Comparison of ENCODE assay signal across 27 cellular contexts in genomic region chrX:17829526-17829925, GRCh38. TPM values are rescaled to one million over a fixed set of nuclear protein-coding genes. Genes with fewer than 3 reads are reported as not detected.
DNase-seq lines count a peak whose midpoint lies in the region; ATAC-seq and TF ChIP-seq lines count a peak whose summit lies in the region.
"Had no signal": no experiment of that assay in that cellular context is flagged by ENCODE, and none has a peak within 500 bp of the region (broad histone marks: within the 10 kb centered on the region; RNA-seq: fewer than 3 reads in every experiment).

No MANE protein-coding gene starts in this region.

- ATAC-seq in HG03378 (IDR thresholded peaks at IDR 0.05; ENCODE audit: unreplicated experiment) = no peak
- ATAC-seq: HCT116, HepG2 had no signal

- H3K79me2 ChIP-seq in PC-9 (ENCODE audit: low read depth) = no peaks in the 10 kb centered on the region

- CTCF ChIA-PET in PC-9 (lab: Charles Lee) = no interaction called here

- H3K9me2 ChIP-seq in PC-9 (ENCODE audit: insufficient read depth) = no peaks in the 10 kb centered on the region

- TF ChIP-seq CTCF in adrenal gland (IDR thresholded peaks at IDR 0.05) (no peak), PC-9 (conservative IDR thresholded peaks at IDR 0.05) (no peak), lower leg skin (IDR thresholded peaks at IDR 0.05) (no peak), right atrium auricular region (IDR thresholded peaks at IDR 0.05) (no peak)

- no peaks in the 10 kb centered on the region for H3K36me3 ChIP-seq in adrenal gland (replicated peaks in 1 of 2)
- no peaks in the 10 kb centered on the region for H3K36me3 ChIP-seq in muscle layer of duodenum (ENCODE audit: control insufficient read depth in 1 of 2, insufficient read depth in 2 of 2, low read length in 2 of 2)
- H3K36me3 ChIP-seq in PC-9 (ENCODE audit: low read depth) = no peaks in the 10 kb centered on the region
- no peaks in the 10 kb centered on the region for H3K36me3 ChIP-seq in right atrium auricular region
- H3K36me3 ChIP-seq: BLaER1, Peyer's patch had no signal

- no peaks in the 10 kb centered on the region for H3F3A ChIP-seq in PC-9 (ENCODE audit: insufficient read depth, low read depth)

- H2AFZ ChIP-seq in PC-9 = no peak overlapping the region

- whole genome bisulfite sequencing in adrenal gland, 4 donors = 92 to 100% (median 96%) methylated on average over 1 of the region's 1 CpG
- WGBS in lower leg skin, 2 donors = 70 to 83% methylated on average over 1 of the region's 1 CpG

- no peaks in the 10 kb centered on the region for H3K27me3 ChIP-seq in adrenal gland
- H3K27me3 ChIP-seq in muscle layer of duodenum (ENCODE audit: low read depth, low read length) = no peaks in the 10 kb centered on the region
- peaks cover 30% of the 10 kb centered on the region for H3K27me3 ChIP-seq in PC-9 (ENCODE audit: insufficient read depth, low read depth)
- H3K27me3 ChIP-seq in right atrium auricular region = no peaks in the 10 kb centered on the region
- H3K27me3 ChIP-seq: Peyer's patch had no signal

- no peak overlapping the region for H3K4me3 ChIP-seq in adrenal gland
- H3K4me3 ChIP-seq in muscle layer of duodenum (ENCODE audit: low read depth in 1 of 2, low read length in 2 of 2) = no peak overlapping the region
- no peak overlapping the region for H3K4me3 ChIP-seq in PC-9
- no peak overlapping the region for H3K4me3 ChIP-seq in lower leg skin (ENCODE audit: low read depth, poor library complexity, severe bottlenecking)
- H3K4me3 ChIP-seq in right atrium auricular region = no peak overlapping the region
- H3K4me3 ChIP-seq: BLaER1, Peyer's patch had no signal

- H4K20me1 ChIP-seq in PC-9 (ENCODE audit: insufficient read depth) = no peaks in the 10 kb centered on the region

- no peak for DNase-seq in adrenal gland
- DNase-seq in fibroblast of peridontal ligament (ENCODE audit: extremely low read depth) = peak; percentile 11
- DNase-seq in superior temporal gyrus (ENCODE audit: extremely low spot score) = peak; percentile 12
- no peak for DNase-seq in PC-9
- DNase-seq in lower leg skin (ENCODE audit: low spot score in 2 of 2) = no peak
- no peak for DNase-seq in right atrium auricular region (ENCODE audit: low spot score)
- DNase-seq: CD4-positive, CD25-positive, alpha-beta regulatory T cell; Karpas-422; NCI-H1092; NCI-H1436; NCI-H187; NCI-H2081 treated with DMSO at 0.1 percent for 48 hours; NCI-H2171; NCI-H226; NCI-H510A; NCI-H69; Peyer's patch; SHP77 treated with DMSO at 0.1 percent for 48 hours had no signal

- intact Hi-C loops in adrenal gland (cut with DNase I) = no loop called here
- intact Hi-C loops in PC-9 (cut with micrococcal nuclease; ENCODE audit: unreplicated experiment) = no loop called here
- intact Hi-C loops in lower leg skin (cut with DNase I; ENCODE audit: low total_unique reads) = no loop called here

- no peak overlapping the region for H3K4me2 ChIP-seq in PC-9
- H3K4me2 ChIP-seq: BLaER1 had no signal

- no TSS peak for BruUV-seq in PC-9 (replicated peaks; lab: Mats Ljungman, UMichigan)

- H3K4me1 ChIP-seq in adrenal gland (replicated peaks in 1 of 2) = peaks cover 10 to 24% of the 10 kb centered on the region in 2 donors
- peaks cover 0 to 10% of the 10 kb centered on the region in 2 donors for H3K4me1 ChIP-seq in muscle layer of duodenum (ENCODE audit: control insufficient read depth in 1 of 2, insufficient read depth in 2 of 2, low read length in 2 of 2)
- no peaks in the 10 kb centered on the region for H3K4me1 ChIP-seq in PC-9 (replicated peaks; ENCODE audit: insufficient read depth)
- H3K4me1 ChIP-seq in right atrium auricular region = no peaks in the 10 kb centered on the region
- H3K4me1 ChIP-seq: BLaER1, Peyer's patch had no signal

- POLR2A ChIA-PET in PC-9 (lab: Charles Lee; ENCODE audit: unreplicated experiment) = no interaction called here

- H3K9me3 ChIP-seq in adrenal gland (replicated peaks in 1 of 3) (no peaks in the 10 kb centered on the region), muscle layer of duodenum (ENCODE audit: control insufficient read depth in 1 of 2, low read length in 2 of 2) (no peaks in the 10 kb centered on the region), PC-9 (ENCODE audit: insufficient read depth, low read depth) (no peaks in the 10 kb centered on the region), right atrium auricular region (no peaks in the 10 kb centered on the region)
- H3K9me3 ChIP-seq: Peyer's patch had no signal

- peak overlapping the region in 3 of 5 donors; percentile 2 to 24 (median 23) for H3K27ac ChIP-seq in adrenal gland
- peak overlapping the region; percentile 74 for H3K27ac ChIP-seq in muscle layer of duodenum (ENCODE audit: low read length)
- no peak overlapping the region for H3K27ac ChIP-seq in PC-9
- no peak overlapping the region for H3K27ac ChIP-seq in right atrium auricular region
- H3K27ac ChIP-seq: BLaER1 had no signal

- TF ChIP-seq POLR2A in adrenal gland (IDR thresholded peaks at IDR 0.05) (no peak), lower leg skin (IDR thresholded peaks at IDR 0.05) (no peak)

RNA-seq across cellular contexts. Expression of gene RAI2, which starts 31.6 kb away (rescaled TPM):
- total RNA-seq in adrenal gland (10 to 100 TPM in 7 of 8 donors, 1 to 10 TPM in 1; 5.2 to 21.3 (median 15.0) TPM), PC-9 (2021) (not detected in 2 replicates), lower leg skin (10 to 100 TPM in 2 of 4 donors, 1 to 10 TPM in 2; 3.9 to 13.3 (median 8.8) TPM), right atrium auricular region (10 to 100 TPM; 13.9 to 29.6 TPM)
- polyA plus RNA-seq in adrenal gland = 10 to 100 TPM; 13.3 to 26.9 (median 17.8) TPM
- total RNA-seq: A172, HepG2, HT1080, OCI-LY7 had no signal
- polyA plus RNA-seq: AG04450, HepG2 had no signal

Comparison
In these comparisons a context has a peak if more than half of its experiments do, and no peak if none do; other contexts are left out.
1. DNase-seq: peak in fibroblast of peridontal ligament (single experiment) and superior temporal gyrus (single experiment); none in adrenal gland (0 of 7), PC-9 (0 of 2), lower leg skin (0 of 2) and right atrium auricular region (single experiment).
2. H3K27ac ChIP-seq: peak in adrenal gland (3 of 5) and muscle layer of duodenum (single experiment); none in PC-9 (single experiment) and right atrium auricular region (0 of 2).